9 cellular contexts compared by ENCODE assay signal in the genomic region with DNA sequence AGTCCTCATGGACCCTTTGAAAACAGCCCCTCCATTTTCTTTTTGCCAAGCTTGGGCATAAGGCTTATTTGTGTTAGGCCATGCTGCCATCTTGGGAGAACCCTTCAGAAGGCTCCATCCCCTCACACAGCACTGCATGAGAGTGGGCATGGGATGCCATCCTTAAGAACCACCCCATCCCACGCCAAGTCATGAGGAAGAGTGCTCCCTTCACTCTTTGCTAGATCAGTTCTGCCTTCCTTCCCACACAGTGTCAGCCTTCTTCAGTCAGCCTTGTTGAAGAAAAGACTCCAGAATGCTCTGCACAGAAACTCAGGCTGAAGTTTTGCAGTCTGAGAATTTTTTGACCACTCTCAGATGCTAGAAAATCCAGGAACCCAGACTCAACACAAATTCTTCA. TPM values are rescaled to one million over a fixed set of nuclear protein-coding genes. Genes with fewer than 3 reads are reported as not detected.
"Had no signal": no experiment of that assay in that cellular context is flagged by ENCODE, and none has a peak within 500 bp of the region (broad histone marks: within the 10 kb centered on the region; RNA-seq: fewer than 3 reads in every experiment).

No MANE protein-coding gene starts in this region.

- H3K9ac ChIP-seq: GM23248 had no signal

- ATAC-seq: GM23338, HCT116 had no signal

- H3K4me1 ChIP-seq: HAP-1 had no signal

- DNase-seq: GM23248, GOT3, H7, H9, HCEC 1CT, HFFc6 had no signal

- H3K36me3 ChIP-seq: HAP-1 had no signal

- H3K4me3 Mint-ChIP-seq: GM23338, H9, HFFc6 had no signal

- H2AFZ ChIP-seq: GM23248, GM23338 had no signal

- H3K27ac ChIP-seq: GM23248 had no signal

- H3K4me3 ChIP-seq: GM23248, GM23338, HAP-1 had no signal

- H3K9me3 ChIP-seq: HAP-1 had no signal

- H3K4me2 ChIP-seq: GM23338 had no signal

- H3K27ac Mint-ChIP-seq: GM23338, H9, HFFc6 had no signal

RNA-seq across cellular contexts. Expression of a gene that starts 32.8 kb away (rescaled TPM):
- polyA plus RNA-seq: GM23248 had no signal
